In the genomic region with DNA sequence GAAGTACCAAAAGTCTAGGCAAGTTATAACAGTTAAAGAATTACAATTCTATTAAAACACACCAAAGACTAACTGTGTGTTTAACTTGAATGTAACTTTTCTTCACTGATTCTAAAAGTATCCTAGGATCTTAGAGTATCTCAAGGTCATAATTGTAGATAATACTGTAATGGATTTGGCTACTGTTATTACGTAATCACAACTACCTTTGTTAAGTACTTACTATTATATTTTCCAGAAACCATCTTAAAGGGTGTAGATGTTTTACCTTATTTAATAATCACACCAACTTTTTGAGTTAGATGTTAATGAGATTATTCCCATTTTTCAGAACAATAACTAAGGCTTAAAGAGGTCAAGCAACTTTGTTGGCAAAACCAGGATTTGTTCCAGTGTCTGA, we compare ENCODE assay signal across 35 cellular contexts.
DNase-seq lines count a peak whose midpoint lies in the region; ATAC-seq, FAIRE-seq and TF ChIP-seq lines count a peak whose summit lies in the region.
"Had no signal": no experiment of that assay in that cellular context is flagged by ENCODE, and none has a peak within 500 bp of the region (broad histone marks: within the 10 kb centered on the region; RNA-seq: fewer than 3 reads in every experiment).

No MANE protein-coding gene starts in this region.

- H4K5ac ChIP-seq in IMR-90 (ENCODE audit: low read depth, low read length) = no peak overlapping the region
- H4K5ac ChIP-seq in H1 (ENCODE audit: insufficient read length, low read depth, low read length) = no peak overlapping the region

- H3K4me3 ChIP-seq in HepG2 (replicated peaks in 1 of 3; ENCODE audit: insufficient read depth in 1 of 3, low read depth in 2 of 3, low read length in 3 of 3) (no peak overlapping the region), right lobe of liver (no peak overlapping the region), IMR-90 (ENCODE audit: insufficient read depth, low read depth, low read length) (no peak overlapping the region), K562 (no peak overlapping the region), H1 (ENCODE audit: extremely low read depth in 1 of 4, insufficient read depth in 2 of 4, low read depth in 3 of 4, low read length in 4 of 4) (no peak overlapping the region), coronary artery (no peak overlapping the region), mesenchymal stem cell (ENCODE audit: insufficient read depth in 1 of 2, low read depth in 1 of 2, low read length in 2 of 2) (no peak overlapping the region)
- H3K4me3 ChIP-seq: A549; BLaER1; BLaER1 treated with 17β-estradiol and CSF1 and Interleukin-3, amounts not matched to agents 10 nM and 100 nM had no signal

- H4K91ac ChIP-seq in IMR-90 (ENCODE audit: insufficient read depth, low read depth, low read length) (no peak overlapping the region), H1 (replicated peaks; ENCODE audit: insufficient read length, low read length) (no peak overlapping the region), mesenchymal stem cell (ENCODE audit: low read length) (no peak overlapping the region)

- no peak overlapping the region for H2AK5ac ChIP-seq in IMR-90 (ENCODE audit: low read depth, low read length)
- H2AK5ac ChIP-seq in H1 (ENCODE audit: low read depth, low read length) = no peak overlapping the region
- H2AK5ac ChIP-seq in mesenchymal stem cell (ENCODE audit: low read length, severe bottlenecking) = no peak overlapping the region

- FAIRE-seq in HepG2 (lab: Jason Lieb, UNC) = no peak
- FAIRE-seq in K562 (lab: Jason Lieb, UNC) = no peak
- FAIRE-seq in H1 (lab: Jason Lieb, UNC) = no peak
- FAIRE-seq: A204.1, A549, D721Med had no signal

- H2AFZ ChIP-seq in HepG2 (ENCODE audit: low read length) (no peak overlapping the region), IMR-90 (replicated peaks; ENCODE audit: low read length, poor library complexity) (no peak overlapping the region), K562 (ENCODE audit: low read depth, low read length) (no peak overlapping the region), H1 (ENCODE audit: low read length) (no peak overlapping the region), mesenchymal stem cell (ENCODE audit: low read depth, low read length) (no peak overlapping the region)

- no peak overlapping the region for H3K9ac ChIP-seq in HepG2 (ENCODE audit: insufficient read depth, low read depth, low read length)
- no peak overlapping the region for H3K9ac ChIP-seq in IMR-90 (ENCODE audit: low read depth, low read length)
- no peak overlapping the region for H3K9ac ChIP-seq in K562 (ENCODE audit: insufficient read depth in 1 of 2, low read depth in 2 of 2, low read length in 2 of 2)
- H3K9ac ChIP-seq in H1 (replicated peaks in 1 of 4; ENCODE audit: extremely low read depth in 1 of 4, low read depth in 3 of 4, low read length in 3 of 4) = no peak overlapping the region
- H3K9ac ChIP-seq in mesenchymal stem cell (ENCODE audit: low read length) = no peak overlapping the region
- H3K9ac ChIP-seq: BLaER1; BLaER1 treated with 17β-estradiol and CSF1 and Interleukin-3, amounts not matched to agents 10 nM and 100 nM had no signal

- CTCF ChIA-PET in HepG2 (lab: Yijun Ruan, JAX; ENCODE audit: low intra/inter-chr PET ratio, low total read pairs) = no interaction called here
- CTCF ChIA-PET in IMR-90 (lab: Yijun Ruan, JAX) = no interaction called here
- CTCF ChIA-PET in K562 (lab: Yijun Ruan, JAX; ENCODE audit: low intra/inter-chr PET ratio) = no interaction called here
- CTCF ChIA-PET in H1 (lab: Charles Lee; ENCODE audit: partially characterized antibody) = no interaction called here

- DNase-seq in HepG2 (ENCODE audit: low spot score) (no peak), right lobe of liver (no peak), IMR-90 (no peak), K562 (ENCODE audit: extremely low read depth in 1 of 4, low spot score in 3 of 4) (no peak), H1 (ENCODE audit: low read depth in 1 of 2, low spot score in 2 of 2) (no peak), coronary artery (ENCODE audit: low spot score) (no peak), mesenchymal stem cell (no peak)
- DNase-seq in activated CD8-positive, alpha-beta memory T cell treated with anti-CD3 and anti-CD28 coated beads for 24 hours = no peak
- DNase-seq: 8988T; ACHN; AML-193; BE2C; C1 segment of cervical spinal cord; Caco-2; Calu3; CD4-positive, alpha-beta memory T cell; CD4-positive, alpha-beta T cell; CD4-positive, CD25-positive, alpha-beta regulatory T cell; CD8-positive, alpha-beta memory T cell; CD8-positive, alpha-beta T cell; COR-L47; DMS 273 treated with DMSO at 0.1 percent for 48 hours; DMS153; DMS53; DMS79; DMS79 treated with DMSO at 0.1 percent for 48 hours; DND-41; EL had no signal

- intact Hi-C loops in HepG2 (cut with micrococcal nuclease; ENCODE audit: unreplicated experiment) (no loop called here), right lobe of liver (cut with DNase I) (no loop called here), IMR-90 (cut with micrococcal nuclease) (no loop called here), K562 (cut with micrococcal nuclease) (no loop called here)

- no peaks in the 10 kb centered on the region for H3K79me2 ChIP-seq in HepG2 (ENCODE audit: insufficient read depth, low read length)
- H3K79me2 ChIP-seq in K562 (ENCODE audit: control insufficient read depth, insufficient read depth, low read length) = no peaks in the 10 kb centered on the region
- no peaks in the 10 kb centered on the region for H3K79me2 ChIP-seq in H1 (ENCODE audit: control insufficient read depth in 1 of 2, insufficient read depth in 2 of 2, low read length in 2 of 2)

- H3K4me2 ChIP-seq in HepG2 (ENCODE audit: low read depth, low read length) (no peak overlapping the region), IMR-90 (ENCODE audit: low read depth, low read length) (no peak overlapping the region), K562 (ENCODE audit: insufficient read depth, low read length) (no peak overlapping the region), H1 (ENCODE audit: insufficient read depth in 1 of 2, low read depth in 2 of 2, low read length in 2 of 2) (no peak overlapping the region), mesenchymal stem cell (ENCODE audit: low read length, poor library complexity, severe bottlenecking) (no peak overlapping the region)
- H3K4me2 ChIP-seq: A549; BLaER1; BLaER1 treated with 17β-estradiol and CSF1 and Interleukin-3, amounts not matched to agents 10 nM and 100 nM had no signal

- no TSS peak for BruUV-seq in HepG2 (replicated peaks; lab: Mats Ljungman, UMichigan)
- no TSS peak for BruUV-seq in IMR-90 (replicated peaks; lab: Mats Ljungman, UMichigan)
- no TSS peak for BruUV-seq in K562 (replicated peaks; lab: Mats Ljungman, UMichigan)

- H4K8ac ChIP-seq in IMR-90 (ENCODE audit: low read depth in 2 of 2, low read length in 2 of 2) (no peak overlapping the region), H1 (ENCODE audit: extremely low read depth, insufficient read depth, low read length) (no peak overlapping the region), mesenchymal stem cell (ENCODE audit: low read length) (no peak overlapping the region)

- no peak overlapping the region for H2BK15ac ChIP-seq in IMR-90 (ENCODE audit: low read depth, low read length)
- H2BK15ac ChIP-seq in H1 (ENCODE audit: low read length) = no peak overlapping the region
- no peak overlapping the region for H2BK15ac ChIP-seq in mesenchymal stem cell (ENCODE audit: low read depth, poor library complexity, severe bottlenecking)

- H3K4me1 ChIP-seq in HepG2 (ENCODE audit: insufficient read depth, low read length) = no peaks in the 10 kb centered on the region
- H3K4me1 ChIP-seq in right lobe of liver = no peaks in the 10 kb centered on the region
- no peaks in the 10 kb centered on the region for H3K4me1 ChIP-seq in IMR-90 (ENCODE audit: control insufficient read depth, insufficient read depth, low read length)
- no peaks in the 10 kb centered on the region for H3K4me1 ChIP-seq in K562 (replicated peaks in 1 of 2; ENCODE audit: control insufficient read depth in 2 of 2, insufficient read depth in 2 of 2, low read length in 2 of 2)
- H3K4me1 ChIP-seq in H1 (replicated peaks in 1 of 4; ENCODE audit: control insufficient read depth in 3 of 4, insufficient read depth in 4 of 4, low read length in 3 of 4) = no peaks in the 10 kb centered on the region
- no peaks in the 10 kb centered on the region for H3K4me1 ChIP-seq in mesenchymal stem cell (ENCODE audit: control insufficient read depth, insufficient read depth, low read depth, low read length)
- H3K4me1 ChIP-seq: A549; BE2C; BLaER1; BLaER1 treated with 17β-estradiol and CSF1 and Interleukin-3, amounts not matched to agents 10 nM and 100 nM; Caco-2 had no signal

- H3K14ac ChIP-seq in IMR-90 (replicated peaks; ENCODE audit: low read depth, low read length) = no peak overlapping the region
- H3K14ac ChIP-seq in H1 (ENCODE audit: insufficient read length) = no peak overlapping the region
- H3K14ac ChIP-seq in mesenchymal stem cell (ENCODE audit: low read length in 2 of 2) = no peak overlapping the region

- H3K27me3 ChIP-seq in HepG2 (ENCODE audit: control insufficient read depth in 1 of 2, insufficient read depth in 2 of 2, low read length in 2 of 2) (no peaks in the 10 kb centered on the region), right lobe of liver (no peaks in the 10 kb centered on the region), IMR-90 (ENCODE audit: control insufficient read depth, insufficient read depth, low read length) (no peaks in the 10 kb centered on the region), K562 (ENCODE audit: control insufficient read depth in 2 of 2, insufficient read depth in 2 of 2, low read length in 2 of 2) (no peaks in the 10 kb centered on the region), H1 (replicated peaks in 1 of 4; ENCODE audit: control insufficient read depth in 3 of 4, extremely low read depth in 1 of 4, insufficient read depth in 3 of 4, low read length in 3 of 4) (no peaks in the 10 kb centered on the region), mesenchymal stem cell (ENCODE audit: control insufficient read depth in 1 of 2, insufficient read depth in 1 of 2, low read length in 2 of 2) (no peaks in the 10 kb centered on the region)
- H3K27me3 ChIP-seq: BE2C; BLaER1; BLaER1 treated with 17β-estradiol and CSF1 and Interleukin-3, amounts not matched to agents 10 nM and 100 nM had no signal

- TF ChIP-seq POLR2A in HepG2 (IDR thresholded peaks at IDR 0.05; ENCODE audit: insufficient read depth in 1 of 2, low read depth in 2 of 2, low read length in 2 of 2) = no peak
- no peak for TF ChIP-seq POLR2A in right lobe of liver (IDR thresholded peaks at IDR 0.05)
- no peak for TF ChIP-seq POLR2A in IMR-90 (IDR thresholded peaks at IDR 0.05; ENCODE audit: low read depth, low read length)
- no peak for TF ChIP-seq POLR2A in K562 (conservative IDR thresholded peaks at IDR 0.05)
- TF ChIP-seq POLR2A in H1 (IDR thresholded peaks at IDR 0.05; ENCODE audit: control extremely low read depth in 1 of 2, low read depth in 2 of 2, low read length in 2 of 2) = no peak

- dilution Hi-C loops in IMR-90 (cut with HindIII; ENCODE audit: low sequenced_read_pairs, unreplicated experiment) = no loop called here

- no peak for TF ChIP-seq RAD21 in HepG2 (CRISPR knock-in tag; IDR thresholded peaks at IDR 0.05)
- no peak for TF ChIP-seq RAD21 in IMR-90 (IDR thresholded peaks at IDR 0.05; ENCODE audit: low read length)
- TF ChIP-seq RAD21 in K562 (CRISPR knock-in tag; conservative IDR thresholded peaks at IDR 0.05 in 1 of 2, IDR thresholded peaks at IDR 0.05 in 1 of 2) = no peak
- no peak for TF ChIP-seq RAD21 in H1 (IDR thresholded peaks at IDR 0.05 in 1 of 2, conservative IDR thresholded peaks at IDR 0.05 in 1 of 2; ENCODE audit: low read depth in 2 of 2, low read length in 2 of 2)

- H3K27ac ChIP-seq in HepG2 (ENCODE audit: extremely low read length, insufficient read depth, low read length) (no peak overlapping the region), right lobe of liver (no peak overlapping the region), IMR-90 (ENCODE audit: insufficient read depth, low read length) (no peak overlapping the region), K562 (ENCODE audit: extremely low read depth, low read depth, low read length) (no peak overlapping the region), H1 (ENCODE audit: low read depth, low read length) (no peak overlapping the region), coronary artery (no peak overlapping the region), mesenchymal stem cell (ENCODE audit: low read length, poor library complexity, severe bottlenecking) (no peak overlapping the region)
- H3K27ac ChIP-seq: 22Rv1; A549; BLaER1; BLaER1 treated with 17β-estradiol and CSF1 and Interleukin-3, amounts not matched to agents 10 nM and 100 nM; C4-2B had no signal

- no peaks in the 10 kb centered on the region for H4K20me1 ChIP-seq in HepG2 (ENCODE audit: insufficient read depth, low read length)
- H4K20me1 ChIP-seq in IMR-90 (ENCODE audit: insufficient read depth, low read length) = no peaks in the 10 kb centered on the region
- H4K20me1 ChIP-seq in K562 (replicated peaks; ENCODE audit: control insufficient read depth, insufficient read depth, low read length) = no peaks in the 10 kb centered on the region
- H4K20me1 ChIP-seq in H1 (replicated peaks in 1 of 2; ENCODE audit: control insufficient read depth in 1 of 2, insufficient read depth in 2 of 2, low read length in 2 of 2) = no peaks in the 10 kb centered on the region
- H4K20me1 ChIP-seq: BLaER1; BLaER1 treated with 17β-estradiol and CSF1 and Interleukin-3, amounts not matched to agents 10 nM and 100 nM had no signal

- no peaks in the 10 kb centered on the region for H3K79me1 ChIP-seq in IMR-90 (ENCODE audit: low read depth in 1 of 2, low read length in 2 of 2)
- no peaks in the 10 kb centered on the region for H3K79me1 ChIP-seq in H1 (ENCODE audit: low read depth, low read length)
- H3K79me1 ChIP-seq in mesenchymal stem cell (replicated peaks; ENCODE audit: low read length, poor library complexity, severe bottlenecking) = no peaks in the 10 kb centered on the region

- no peak for TF ChIP-seq CTCF in HepG2 (CRISPR knock-in tag; IDR thresholded peaks at IDR 0.05)
- no peak for TF ChIP-seq CTCF in right lobe of liver (IDR thresholded peaks at IDR 0.05)
- no peak for TF ChIP-seq CTCF in IMR-90 (conservative IDR thresholded peaks at IDR 0.05; ENCODE audit: low read depth, low read length)
- TF ChIP-seq CTCF in K562 (IDR thresholded peaks at IDR 0.05 in 2 of 3, conservative IDR thresholded peaks at IDR 0.05 in 1 of 3; ENCODE audit: insufficient read depth in 2 of 3, low read depth in 1 of 3, low read length in 3 of 3) = no peak
- no peak for TF ChIP-seq CTCF in H1 (IDR thresholded peaks at IDR 0.05; ENCODE audit: control extremely low read depth in 1 of 3, insufficient read depth in 1 of 3, low read depth in 1 of 3, low read length in 3 of 3)
- TF ChIP-seq CTCF in coronary artery (IDR thresholded peaks at IDR 0.05) = no peak

- H2BK120ac ChIP-seq in IMR-90 (ENCODE audit: low read depth, low read length) (no peak overlapping the region), H1 (replicated peaks; ENCODE audit: low read depth, low read length) (no peak overlapping the region), mesenchymal stem cell (ENCODE audit: low read depth, low read length) (no peak overlapping the region)

- H3K9me3 ChIP-seq in HepG2 (ENCODE audit: low read length) = no peaks in the 10 kb centered on the region
- no peaks in the 10 kb centered on the region for H3K9me3 ChIP-seq in right lobe of liver
- H3K9me3 ChIP-seq in IMR-90 (ENCODE audit: control insufficient read depth, insufficient read depth, low read length) = peaks cover 10% of the 10 kb centered on the region
- H3K9me3 ChIP-seq in K562 (replicated peaks; ENCODE audit: control insufficient read depth, insufficient read depth, low read depth, low read length) = 0 out of 2 replicates have a peak, but pooled peaks cover 2% of the 10 kb centered on the region
- H3K9me3 ChIP-seq in H1 (ENCODE audit: insufficient read depth in 2 of 2, low read depth in 1 of 2, low read length in 1 of 2) = no peaks in the 10 kb centered on the region
- no peaks in the 10 kb centered on the region for H3K9me3 ChIP-seq in mesenchymal stem cell (ENCODE audit: control insufficient read depth, low read length)
- H3K9me3 ChIP-seq: BE2C; BLaER1; BLaER1 treated with 17β-estradiol and CSF1 and Interleukin-3, amounts not matched to agents 10 nM and 100 nM; Caco-2 had no signal

- H3K36me3 ChIP-seq in HepG2 (replicated peaks in 1 of 2; ENCODE audit: control insufficient read depth in 1 of 2, insufficient read depth in 2 of 2, low read length in 2 of 2) = no peaks in the 10 kb centered on the region
- no peaks in the 10 kb centered on the region for H3K36me3 ChIP-seq in right lobe of liver
- H3K36me3 ChIP-seq in IMR-90 (ENCODE audit: control insufficient read depth, insufficient read depth, low read length) = no peaks in the 10 kb centered on the region
- H3K36me3 ChIP-seq in K562 (ENCODE audit: control insufficient read depth, insufficient read depth, low read length) = no peaks in the 10 kb centered on the region
- H3K36me3 ChIP-seq in H1 (ENCODE audit: control insufficient read depth in 2 of 4, insufficient read depth in 4 of 4, low read length in 3 of 4) = no peaks in the 10 kb centered on the region
- no peaks in the 10 kb centered on the region for H3K36me3 ChIP-seq in mesenchymal stem cell (ENCODE audit: control insufficient read depth in 1 of 2, insufficient read depth in 2 of 2, low read depth in 1 of 2, low read length in 2 of 2)
- H3K36me3 ChIP-seq: BE2C; BLaER1; BLaER1 treated with 17β-estradiol and CSF1 and Interleukin-3, amounts not matched to agents 10 nM and 100 nM had no signal

- no peaks in the 10 kb centered on the region; the same call in 1 of the 2 replicates for H3K23me2 ChIP-seq in H1 (ENCODE audit: low read depth, low read length)

- 16% methylated on average over 1 of the region's 1 CpG for whole genome bisulfite sequencing in HepG2 (ENCODE audit: low lambda C conversion rate)
- 35% methylated on average over 1 of the region's 1 CpG for WGBS in right lobe of liver (ENCODE audit: insufficient coverage, low coverage, low lambda C conversion rate, missing lambda C conversion rate)
- WGBS in IMR-90 (ENCODE audit: extremely low coverage in 2 of 2, insufficient read length in 1 of 2), 2 experiments = no CpG with 5 or more reads among the region's 1 CpG
- WGBS in K562 (ENCODE audit: insufficient coverage, low coverage, missing lambda C conversion rate) = 0% methylated on average over 1 of the region's 1 CpG
- 100% methylated on average over 1 of the region's 1 CpG; no CpG with 5 or more reads in 1 of the 2 experiments for WGBS in H1 (ENCODE audit: extremely low coverage in 1 of 2, insufficient coverage in 1 of 2, insufficient read length in 1 of 2, insufficient replicate concordance in 2 of 2, low coverage in 1 of 2, low lambda C conversion rate in 2 of 2, missing lambda C conversion rate in 1 of 2), 2 experiments
- no CpG with 5 or more reads among the region's 1 CpG for WGBS in mesenchymal stem cell

- H2BK20ac ChIP-seq in IMR-90 (ENCODE audit: low read depth, low read length) (no peak overlapping the region), H1 (ENCODE audit: low read length) (no peak overlapping the region)

- no peaks in the 10 kb centered on the region for H3K9me1 ChIP-seq in IMR-90 (ENCODE audit: insufficient read depth, low read length)
- H3K9me1 ChIP-seq in K562 (ENCODE audit: control insufficient read depth, insufficient read depth, low read length) = no peaks in the 10 kb centered on the region

- H3K4ac ChIP-seq in IMR-90 (ENCODE audit: low read depth, low read length) = no peak overlapping the region
- no peak overlapping the region for H3K4ac ChIP-seq in H1 (replicated peaks; ENCODE audit: insufficient read length, low read depth, low read length)
- no peak overlapping the region for H3K4ac ChIP-seq in mesenchymal stem cell (ENCODE audit: low read depth in 1 of 2, low read length in 2 of 2)

- POLR2A ChIA-PET in HepG2 (lab: Yijun Ruan, JAX) = no interaction called here
- POLR2A ChIA-PET in IMR-90 (lab: Charles Lee; ENCODE audit: unreplicated experiment) = no interaction called here
- POLR2A ChIA-PET in K562 (lab: Yijun Ruan, JAX) = no interaction called here
- POLR2A ChIA-PET in H1 (lab: Charles Lee; ENCODE audit: partially characterized antibody) = no interaction called here

- no peak overlapping the region for H2BK5ac ChIP-seq in IMR-90 (ENCODE audit: low read depth, low read length, poor library complexity, severe bottlenecking)
- no peak overlapping the region for H2BK5ac ChIP-seq in H1 (ENCODE audit: low read depth, low read length)
- H2BK5ac ChIP-seq in mesenchymal stem cell (ENCODE audit: low read depth, low read length, poor library complexity, severe bottlenecking) = no peak overlapping the region

- no peak overlapping the region for H2AK9ac ChIP-seq in IMR-90 (replicated peaks; ENCODE audit: low read depth, low read length, poor library complexity)

- in situ Hi-C loops in HepG2 (cut with HindIII; ENCODE audit: extremely low pct_ligation_motif_present, low pct_unique_long_range_greater_than_20kb) (no loop called here), IMR-90 (cut with MboI; ENCODE audit: low sequenced_read_pairs) (no loop called here), K562 (cut with MboI) (no loop called here)

- H3K23ac ChIP-seq in IMR-90 (ENCODE audit: low read depth, low read length) (no peak overlapping the region), H1 (ENCODE audit: insufficient read length) (no peak overlapping the region), mesenchymal stem cell (ENCODE audit: low read length in 2 of 2) (no peak overlapping the region)

- TF ChIP-seq EP300 in HepG2 (IDR thresholded peaks at IDR 0.05; ENCODE audit: low read depth in 2 of 2, low read length in 2 of 2) = no peak
- no peak for TF ChIP-seq EP300 in HepG2 (CRISPR knock-in tag; IDR thresholded peaks at IDR 0.05; ENCODE audit: borderline replicate concordance)
- no peak for TF ChIP-seq EP300 in K562 (IDR thresholded peaks at IDR 0.05; ENCODE audit: low read length)
- no peak for TF ChIP-seq EP300 in H1 (IDR thresholded peaks at IDR 0.05; ENCODE audit: borderline replicate concordance in 1 of 2, low read depth in 2 of 2, low read length in 2 of 2)

- H2BK12ac ChIP-seq in H1 (ENCODE audit: low read depth, low read length) (no peak overlapping the region), mesenchymal stem cell (ENCODE audit: low read length in 2 of 2) (no peak overlapping the region)

- no peak for ATAC-seq in HepG2
- ATAC-seq in right lobe of liver = no peak
- ATAC-seq in IMR-90 (ENCODE audit: low read depth) = no peak
- no peak for ATAC-seq in K562
- ATAC-seq: A549; CD8-positive, alpha-beta T cell had no signal

- H3K56ac ChIP-seq in IMR-90 (ENCODE audit: extremely low read depth, insufficient read depth, low read length) = no peak overlapping the region
- no peak overlapping the region for H3K56ac ChIP-seq in H1 (replicated peaks; ENCODE audit: insufficient read length, low read depth, low read length)

- no peak overlapping the region for H3K18ac ChIP-seq in IMR-90 (ENCODE audit: low read depth, low read length)
- no peak overlapping the region for H3K18ac ChIP-seq in H1 (ENCODE audit: extremely low read depth, low read length)
- H3K18ac ChIP-seq in mesenchymal stem cell (ENCODE audit: low read depth in 1 of 2, low read length in 2 of 2) = no peak overlapping the region

Comparison
In these comparisons a context has a peak if more than half of its experiments do, and no peak if none do; other contexts are left out.
1. Of the 241 proteins assayed by ChIP-seq in both HepG2 and K562: peak only in HepG2: none; only in K562: none; in both: CEBPB; in neither: 238; mixed calls (peak in some experiments, not most) for 2.